8 cellular contexts compared by ENCODE assay signal in the genomic region with DNA sequence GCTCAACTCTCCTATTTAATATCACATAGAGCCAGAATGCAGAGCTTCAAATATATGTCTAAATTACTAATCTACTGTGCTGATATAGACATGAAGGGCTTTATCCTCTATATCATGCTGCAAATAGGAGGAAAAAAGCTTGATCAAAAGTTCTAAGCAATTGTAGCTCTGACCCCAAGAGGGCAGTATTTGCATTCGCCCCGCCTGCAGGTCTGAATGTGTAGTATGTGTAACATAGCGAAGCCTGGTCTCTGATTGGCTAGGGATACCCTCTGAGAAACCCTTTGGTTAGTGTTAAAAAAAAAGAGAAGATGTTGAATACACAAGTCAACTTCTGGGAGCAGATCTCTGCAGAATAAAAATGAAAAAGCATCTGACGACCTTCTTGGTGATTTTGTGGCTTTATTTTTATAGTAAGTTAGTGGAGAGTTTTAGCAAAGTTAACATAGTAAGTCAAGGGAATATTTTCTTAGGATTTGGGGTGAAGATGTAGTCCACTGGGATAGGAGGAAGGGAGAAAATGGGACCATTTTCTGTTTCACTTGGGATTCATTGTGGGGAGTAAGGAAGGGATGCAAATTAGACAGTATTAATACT.
DNase-seq lines count a peak whose midpoint lies in the region; ATAC-seq and TF ChIP-seq lines count a peak whose summit lies in the region.

No MANE protein-coding gene starts in this region.

- no peaks in the 10 kb centered on the region for H4K20me1 ChIP-seq in DND-41 (ENCODE audit: insufficient read depth, low read length)

- H3K9me3 ChIP-seq in DND-41 (ENCODE audit: insufficient read depth, low read length, severe bottlenecking) (no peaks in the 10 kb centered on the region), right cardiac atrium (ENCODE audit: control insufficient read depth, low read length) (no peaks in the 10 kb centered on the region)

- no peaks in the 10 kb centered on the region for H3K36me3 ChIP-seq in DND-41 (ENCODE audit: insufficient read depth, low read length)

- DNase-seq in DND-41, result peak; percentile 47
- DNase-seq in HT1080 (ENCODE audit: low read depth), result peak; percentile 61
- DNase-seq in T-helper 2 cell, result peak in 3 of 5 experiments; percentile 30 to 80 (median 39)
- peak; percentile 15 for DNase-seq in cerebellar cortex (ENCODE audit: low spot score)
- peak; percentile 13 for DNase-seq in stimulated activated CD4-positive, alpha-beta T cell treated with anti-CD3 and anti-CD28 coated beads, Interleukin-12 subunit alpha, Interleukin-12 subunit beta, amount 100 ng/mL, for 4 hours
- DNase-seq in DMS79 treated with DMSO at 0.1 percent for 48 hours (lab: John Stamatoyannopoulos, UW), result no peak
- no peak for DNase-seq in right cardiac atrium
- no peak for DNase-seq in NCI-H2107 (lab: John Stamatoyannopoulos, UW)

- H3K4me1 ChIP-seq in DND-41 (ENCODE audit: insufficient read depth, low read length) (no peaks in the 10 kb centered on the region), right cardiac atrium (ENCODE audit: control insufficient read depth, insufficient read depth, low read length) (no peaks in the 10 kb centered on the region)

- H3K27me3 ChIP-seq in DND-41 (ENCODE audit: insufficient read depth, low read length, poor library complexity) (peaks cover 21% of the 10 kb centered on the region), right cardiac atrium (ENCODE audit: control insufficient read depth, insufficient read depth) (no peaks in the 10 kb centered on the region)

- ATAC-seq in DND-41 (ENCODE audit: insufficient read depth, low read depth), result peak; percentile 93
- ATAC-seq in right cardiac atrium, result no peak

- H3K4me3 ChIP-seq in DND-41 (ENCODE audit: low read depth in 1 of 2, low read length in 2 of 2) (no peak overlapping the region), right cardiac atrium (ENCODE audit: low read length) (no peak overlapping the region)

- no peak overlapping the region for H2AFZ ChIP-seq in DND-41 (ENCODE audit: low read depth, low read length)

- H3K79me2 ChIP-seq in DND-41 (ENCODE audit: insufficient read depth, low read length), result no peaks in the 10 kb centered on the region

- H3K4me2 ChIP-seq in DND-41 (ENCODE audit: insufficient read depth, low read length), result no peak overlapping the region

- peak; percentile 73 for TF ChIP-seq CTCF in DND-41 (IDR thresholded peaks at IDR 0.05; ENCODE audit: borderline replicate concordance, extremely low read depth, low read length, poor library complexity, severe bottlenecking)

- H3K9ac ChIP-seq in DND-41 (ENCODE audit: low read depth, low read length), result no peak overlapping the region

- intact Hi-C loops in right cardiac atrium (cut with DNase I), result no loop called here

- H3K27ac ChIP-seq in DND-41 (ENCODE audit: low read length), result no peak overlapping the region
- no peak overlapping the region for H3K27ac ChIP-seq in right cardiac atrium (ENCODE audit: low read length)

- WGBS in right cardiac atrium, result 11% methylated on average over 4 of the region's 4 CpGs

Comparison
In these comparisons a context has a peak if more than half of its experiments do, and no peak if none do; other contexts are left out.
1. DNase-seq: peak in DND-41 (single experiment), HT1080 (single experiment), T-helper 2 cell (3 of 5), cerebellar cortex (single experiment) and stimulated activated CD4-positive, alpha-beta T cell treated with anti-CD3 and anti-CD28 coated beads, Interleukin-12 subunit alpha, Interleukin-12 subunit beta, amount 100 ng/mL, for 4 hours (single experiment); none in DMS79 treated with DMSO at 0.1 percent for 48 hours (single experiment), right cardiac atrium (0 of 3) and NCI-H2107 (single experiment).